Comparison of ENCODE assay signal across 8 cellular contexts in genomic region chr14:92794547-92794941, GRCh38. TPM values are rescaled to one million over a fixed set of nuclear protein-coding genes. Genes with fewer than 3 reads are reported as not detected.
DNase-seq lines count a peak whose midpoint lies in the region; ATAC-seq and TF ChIP-seq lines count a peak whose summit lies in the region.

No MANE protein-coding gene starts in this region.

- H3K4me3 Mint-ChIP-seq in stimulated activated naive B cell treated with anti-CD40 and anti-IgM and Interleukin-4, amounts not matched to agents 10 μg/mL and 1 μg/mL and 100 μg/mL, for 72 hours = peak overlapping the region; percentile 97 to 100

- peaks cover 18 to 21% of the 10 kb centered on the region in 2 donors for H3K9me3 Mint-ChIP-seq in stimulated activated naive B cell treated with anti-CD40 and anti-IgM and Interleukin-4, amounts not matched to agents 10 μg/mL and 1 μg/mL and 100 μg/mL, for 72 hours

- H3K27me3 ChIP-seq in HUES6 (ENCODE audit: control insufficient read depth, insufficient read depth, low read length) = no peaks in the 10 kb centered on the region
- H3K27me3 ChIP-seq in adrenal gland = no peaks in the 10 kb centered on the region

- peak overlapping the region; percentile 68 for H3K9ac ChIP-seq in ES-I3 (ENCODE audit: low read depth, low read length)
- peak overlapping the region; percentile 93 for H3K9ac ChIP-seq in HUES6 (ENCODE audit: low read length)

- WGBS in adrenal gland, 4 donors = 0% methylated on average over 2 to 20 of the region's 20 CpGs

- TF ChIP-seq POLR2A in adrenal gland (IDR thresholded peaks at IDR 0.05) = no peak

- H3K27ac Mint-ChIP-seq in stimulated activated naive B cell treated with anti-CD40 and anti-IgM and Interleukin-4, amounts not matched to agents 10 μg/mL and 1 μg/mL and 100 μg/mL, for 72 hours = peak overlapping the region; percentile 96

- H3K4me3 ChIP-seq in HUES6 (ENCODE audit: low read depth, low read length) (peak overlapping the region; percentile 97), adrenal gland (peak overlapping the region; percentile 66 to 99 (median 84)), iPS-18c (ENCODE audit: insufficient read depth, low read depth, low read length) (peak overlapping the region; percentile 92)

- H3K36me3 ChIP-seq in ES-I3 (ENCODE audit: insufficient read depth, low read length) (peaks cover 6% of the 10 kb centered on the region), HUES6 (ENCODE audit: control insufficient read depth, insufficient read depth, low read length) (peaks cover 19% of the 10 kb centered on the region), adrenal gland (replicated peaks in 1 of 2) (peaks cover 0 to 17% of the 10 kb centered on the region in 2 donors)

- peaks cover 16 to 24% of the 10 kb centered on the region in 2 donors for H3K36me3 Mint-ChIP-seq in stimulated activated naive B cell treated with anti-CD40 and anti-IgM and Interleukin-4, amounts not matched to agents 10 μg/mL and 1 μg/mL and 100 μg/mL, for 72 hours

- no peaks in the 10 kb centered on the region for H3K27me3 Mint-ChIP-seq in stimulated activated naive B cell treated with anti-CD40 and anti-IgM and Interleukin-4, amounts not matched to agents 10 μg/mL and 1 μg/mL and 100 μg/mL, for 72 hours

- H3K4me1 ChIP-seq in ES-I3 (ENCODE audit: insufficient read depth, low read length) = peaks cover 4% of the 10 kb centered on the region; the same call in 1 of the 2 replicates
- peaks cover 9% of the 10 kb centered on the region; the same call in 1 of the 2 replicates for H3K4me1 ChIP-seq in HUES6 (ENCODE audit: control insufficient read depth, insufficient read depth, low read length)
- H3K4me1 ChIP-seq in adrenal gland (replicated peaks in 1 of 2) = peaks cover 12 to 21% of the 10 kb centered on the region in 2 donors

- peaks cover 14 to 34% of the 10 kb centered on the region in 2 donors for H3K4me1 Mint-ChIP-seq in stimulated activated naive B cell treated with anti-CD40 and anti-IgM and Interleukin-4, amounts not matched to agents 10 μg/mL and 1 μg/mL and 100 μg/mL, for 72 hours

- no peaks in the 10 kb centered on the region; the same call in 1 of the 2 replicates for H3K9me3 ChIP-seq in ES-I3 (ENCODE audit: control insufficient read depth, insufficient read depth, low read length)
- peaks cover 4% of the 10 kb centered on the region; the same call in 1 of the 2 replicates for H3K9me3 ChIP-seq in HUES6 (ENCODE audit: control insufficient read depth, insufficient read depth, low read depth, low read length)
- H3K9me3 ChIP-seq in adrenal gland (replicated peaks in 1 of 3) = peaks cover 0 to 3% (median 2%) of the 10 kb centered on the region in 3 donors
- no peaks in the 10 kb centered on the region for H3K9me3 ChIP-seq in iPS-18c (ENCODE audit: control insufficient read depth, insufficient read depth, low read length)

- H3K27ac ChIP-seq in HUES6 (ENCODE audit: low read depth, low read length) (peak overlapping the region; percentile 75), adrenal gland (peak overlapping the region; percentile 33 to 91 (median 81))

- TF ChIP-seq CTCF in adrenal gland (IDR thresholded peaks at IDR 0.05) = no peak

- peak in 2 of 7 donors; percentile 27 to 33 for DNase-seq in adrenal gland
- DNase-seq in stimulated activated naive B cell treated with anti-CD40 and anti-IgM and Interleukin-4, amounts not matched to agents 10 μg/mL and 1 μg/mL and 100 μg/mL, for 72 hours = no peak
- no peak for DNase-seq in NCI-H526 treated with DMSO at 0.1 percent for 48 hours (lab: John Stamatoyannopoulos, UW)

- peak in 1 of 2 donors; percentile 18 for ATAC-seq in stimulated activated naive B cell treated with anti-CD40 and anti-IgM and Interleukin-4, amounts not matched to agents 10 μg/mL and 1 μg/mL and 100 μg/mL, for 72 hours (replicated peaks)
- ATAC-seq in HG02870 (IDR thresholded peaks at IDR 0.05; ENCODE audit: unreplicated experiment) = no peak
- ATAC-seq in HG03108 (IDR thresholded peaks at IDR 0.05; ENCODE audit: unreplicated experiment) = no peak

- intact Hi-C loops in adrenal gland (cut with DNase I) = no loop called here

RNA-seq across cellular contexts. Expression of gene GOLGA5, which starts 0.4 kb away (rescaled TPM):
- total RNA-seq in adrenal gland = 10 to 100 TPM; 24.6 to 55.0 (median 33.0) TPM
- 10 to 100 TPM; 33.4 to 85.1 (median 43.5) TPM for polyA plus RNA-seq in adrenal gland

RNA-seq across cellular contexts. Expression of gene LGMN, which starts 46.1 kb away (rescaled TPM):
- 100 to 1,000 TPM in 7 of 8 donors, 10 to 100 TPM in 1; 84.5 to 153 (median 125) TPM for total RNA-seq in adrenal gland
- 10 to 100 TPM; 66.6 to 93.4 (median 81.8) TPM for polyA plus RNA-seq in adrenal gland
